8 cellular contexts compared by ENCODE assay signal in genomic region chr6:108168980-108169800, GRCh38.
DNase-seq lines count a peak whose midpoint lies in the region; ATAC-seq lines count a peak whose summit lies in the region.

No MANE protein-coding gene starts in this region.

- H3K4me1 Mint-ChIP-seq in stimulated activated memory B cell treated with anti-CD40 and anti-IgM and Interleukin-4, amounts not matched to agents 10 μg/mL and 1 μg/mL and 100 μg/mL, for 72 hours = peaks cover 57% of the 10 kb centered on the region

- no peak for DNase-seq in activated CD4-positive, CD25-positive, alpha-beta regulatory T cell treated with anti-CD3 and anti-CD28 coated beads, Interleukin-2, amount 50 U/mL, for 72 hours
- DNase-seq in activated CD8-positive, alpha-beta memory T cell treated with anti-CD3 and anti-CD28 coated beads, Interleukin-2, amount 50 U/mL, for 48 hours = peak; percentile 66
- DNase-seq in NCI-H1092 (lab: John Stamatoyannopoulos, UW) (no peak), NCI-H1105 treated with DMSO at 0.1 percent for 48 hours (lab: John Stamatoyannopoulos, UW) (no peak), LoVo (ENCODE audit: low spot score) (no peak)

- no peaks in the 10 kb centered on the region for H3K9me3 Mint-ChIP-seq in stimulated activated memory B cell treated with anti-CD40 and anti-IgM and Interleukin-4, amounts not matched to agents 10 μg/mL and 1 μg/mL and 100 μg/mL, for 72 hours

- H3K27ac Mint-ChIP-seq in stimulated activated memory B cell treated with anti-CD40 and anti-IgM and Interleukin-4, amounts not matched to agents 10 μg/mL and 1 μg/mL and 100 μg/mL, for 72 hours = no peak overlapping the region

- H3K4me3 Mint-ChIP-seq in stimulated activated memory B cell treated with anti-CD40 and anti-IgM and Interleukin-4, amounts not matched to agents 10 μg/mL and 1 μg/mL and 100 μg/mL, for 72 hours = peak overlapping the region; percentile 72

- H3K27me3 Mint-ChIP-seq in stimulated activated memory B cell treated with anti-CD40 and anti-IgM and Interleukin-4, amounts not matched to agents 10 μg/mL and 1 μg/mL and 100 μg/mL, for 72 hours = peaks cover 100% of the 10 kb centered on the region

- ATAC-seq in activated CD4-positive, CD25-positive, alpha-beta regulatory T cell treated with anti-CD3 and anti-CD28 coated beads, Interleukin-2, amount 50 U/mL, for 24 hours = peak; percentile 30 to 34
- peak; percentile 45 for ATAC-seq in stimulated activated memory B cell treated with anti-CD40 and anti-IgM and Interleukin-4, amounts not matched to agents 10 μg/mL and 1 μg/mL and 100 μg/mL, for 72 hours

- H3K36me3 Mint-ChIP-seq in stimulated activated memory B cell treated with anti-CD40 and anti-IgM and Interleukin-4, amounts not matched to agents 10 μg/mL and 1 μg/mL and 100 μg/mL, for 72 hours = no peaks in the 10 kb centered on the region

- H3K9me3 ChIP-seq in iPS-18c (ENCODE audit: control insufficient read depth, insufficient read depth, low read length) = no peaks in the 10 kb centered on the region

- peak overlapping the region; percentile 38 for H3K4me3 ChIP-seq in iPS-18c (ENCODE audit: insufficient read depth, low read depth, low read length)
